Comparison of ENCODE assay signal across 13 cellular contexts in the genomic region with DNA sequence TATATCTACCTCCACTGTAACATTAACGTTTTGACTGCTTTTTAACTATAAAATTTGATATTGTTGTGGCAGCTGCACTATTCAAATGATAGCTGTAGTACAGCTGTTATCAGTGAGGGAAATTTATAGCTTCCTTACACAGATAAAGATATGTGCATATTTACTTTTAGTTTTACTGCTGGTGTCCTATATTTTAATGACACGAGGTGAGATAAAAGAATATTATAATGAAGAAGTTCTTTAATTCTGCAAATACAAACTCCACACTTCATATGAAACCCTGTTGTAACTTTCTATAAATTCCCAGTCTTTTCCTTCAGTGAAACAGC.
DNase-seq lines count a peak whose midpoint lies in the region; ATAC-seq and TF ChIP-seq lines count a peak whose summit lies in the region.
"Had no signal": no experiment of that assay in that cellular context is flagged by ENCODE, and none has a peak within 500 bp of the region (broad histone marks: within the 10 kb centered on the region; RNA-seq: fewer than 3 reads in every experiment).

No MANE protein-coding gene starts in this region.

- H3K36me3 ChIP-seq in GM23248 (ENCODE audit: low read depth) (no peaks in the 10 kb centered on the region), neural progenitor cell (no peaks in the 10 kb centered on the region)

- DNase-seq in GM23248 (no peak), NCI-H526 treated with DMSO at 0.1 percent for 48 hours (lab: John Stamatoyannopoulos, UW) (peak; percentile 49), left colon (no peak), neural progenitor cell (ENCODE audit: low spot score) (no peak), left ventricle myocardium superior (no peak), DMS114 treated with DMSO at 0.1 percent for 48 hours (lab: John Stamatoyannopoulos, UW; ENCODE audit: unreplicated experiment) (no peak), GM20000 (ENCODE audit: low spot score) (no peak)
- DNase-seq: CD8-positive, alpha-beta T cell; COR-L47; DND-41; GDM1 had no signal

- H3K79me2 ChIP-seq in GM23248 (ENCODE audit: insufficient read depth) (no peaks in the 10 kb centered on the region), neural progenitor cell (ENCODE audit: low read depth) (no peaks in the 10 kb centered on the region)

- H3K4me3 ChIP-seq in GM23248 (no peak overlapping the region), neural progenitor cell (no peak overlapping the region)

- no peak overlapping the region for H3K27ac Mint-ChIP-seq in neural progenitor cell
- H3K27ac Mint-ChIP-seq: CD14-positive monocyte; CD8-positive, alpha-beta T cell had no signal

- no peak overlapping the region for H3K27ac ChIP-seq in GM23248
- no peak overlapping the region for H3K27ac ChIP-seq in neural progenitor cell

- H2AFZ ChIP-seq in GM23248 (0 out of 2 replicates have a peak overlapping the region, but pooled peaks have one; percentile 4), neural progenitor cell (replicated peaks) (peak overlapping the region; percentile 80)

- H3F3A ChIP-seq in GM23248 (ENCODE audit: insufficient read depth) (peaks cover 28% of the 10 kb centered on the region), neural progenitor cell (ENCODE audit: low read depth) (no peaks in the 10 kb centered on the region)

- H3K9me3 ChIP-seq in GM23248 (ENCODE audit: low read depth), result no peaks in the 10 kb centered on the region
- H3K9me3 ChIP-seq in neural progenitor cell (ENCODE audit: low read depth), result no peaks in the 10 kb centered on the region

- ATAC-seq in left colon (peak; percentile 55), left ventricle myocardium superior (no peak)
- ATAC-seq: CD8-positive, alpha-beta T cell; HepG2 had no signal

- intact Hi-C loops in left colon (cut with DNase I, micrococcal nuclease) (no loop called here), left ventricle myocardium superior (cut with micrococcal nuclease) (no loop called here)

- H3K9ac ChIP-seq in GM23248 (no peak overlapping the region), neural progenitor cell (no peak overlapping the region)

- 97 to 99% methylated on average over 2 of the region's 2 CpGs for whole genome bisulfite sequencing in GM23248 (ENCODE audit: low coverage in 1 of 2, low lambda C conversion rate in 2 of 2, missing lambda C conversion rate in 2 of 2), 2 experiments

- no peak overlapping the region for H3K4me2 ChIP-seq in GM23248 (ENCODE audit: unreplicated experiment)
- H3K4me2 ChIP-seq in neural progenitor cell, result no peak overlapping the region

- H3K27me3 Mint-ChIP-seq in neural progenitor cell (ENCODE audit: insufficient read depth, low read depth), result no peaks in the 10 kb centered on the region

- H3K27me3 ChIP-seq in GM23248 (replicated peaks; ENCODE audit: insufficient read depth) (no peaks in the 10 kb centered on the region), neural progenitor cell (no peaks in the 10 kb centered on the region)

- no peaks in the 10 kb centered on the region for H3K9me2 ChIP-seq in GM23248 (ENCODE audit: insufficient read depth)

- H4K20me1 ChIP-seq in GM23248 (ENCODE audit: insufficient read depth), result no peaks in the 10 kb centered on the region
- H4K20me1 ChIP-seq in neural progenitor cell (ENCODE audit: low read depth), result no peaks in the 10 kb centered on the region

- H3K36me3 Mint-ChIP-seq in neural progenitor cell, result no peaks in the 10 kb centered on the region
- H3K36me3 Mint-ChIP-seq: CD14-positive monocyte; CD8-positive, alpha-beta T cell had no signal

- in situ Hi-C loops in GM23248 (cut with MboI), result no loop called here

- no peak for TF ChIP-seq CTCF in neural progenitor cell (IDR thresholded peaks at IDR 0.05)
- no peak for TF ChIP-seq CTCF in GM20000 (IDR thresholded peaks at IDR 0.05; ENCODE audit: extremely low read depth, missing control alignments)

- no peak overlapping the region for H3K4me3 Mint-ChIP-seq in neural progenitor cell
- H3K4me3 Mint-ChIP-seq: CD14-positive monocyte; CD8-positive, alpha-beta T cell had no signal

- peaks cover 19% of the 10 kb centered on the region for H3K4me1 Mint-ChIP-seq in neural progenitor cell

- H3K4me1 ChIP-seq in GM23248 (ENCODE audit: insufficient read depth) (peaks cover 33% of the 10 kb centered on the region), neural progenitor cell (no peaks in the 10 kb centered on the region)

- no peaks in the 10 kb centered on the region for H3K9me3 Mint-ChIP-seq in neural progenitor cell
- H3K9me3 Mint-ChIP-seq: CD8-positive, alpha-beta T cell had no signal
